8 cellular contexts compared by ENCODE assay signal in the genomic region with DNA sequence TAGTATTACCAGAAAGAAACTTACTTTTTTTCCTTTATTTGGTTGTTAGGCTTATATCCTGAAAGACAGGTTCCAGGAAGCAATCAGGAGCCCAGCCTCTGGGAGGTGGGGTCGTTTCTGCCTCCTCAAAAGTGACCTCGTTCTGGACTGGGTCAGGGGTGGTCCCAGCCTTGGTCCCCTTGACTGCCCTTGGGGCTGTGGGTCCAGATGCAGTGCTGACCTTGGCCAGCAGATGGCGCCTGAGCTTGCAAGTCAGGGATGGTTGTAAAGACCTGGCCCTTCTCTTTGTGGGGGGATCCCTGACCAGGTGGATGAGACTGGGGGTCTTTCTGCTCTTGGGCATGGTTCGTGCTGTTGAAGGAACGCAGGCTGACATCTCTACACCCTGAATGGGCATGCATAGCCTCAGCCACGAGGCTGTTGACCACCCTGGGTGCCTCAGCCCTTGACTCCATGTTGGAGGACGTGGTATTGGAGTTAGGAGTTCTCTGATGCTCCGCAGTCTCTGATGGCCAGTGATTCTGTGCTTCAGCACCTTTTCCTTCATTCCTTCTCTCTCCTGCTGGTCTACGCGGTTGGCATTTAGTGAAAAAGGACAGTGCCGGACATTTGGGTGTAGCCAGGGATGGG.
A peak's percentile ranks its signal among the peaks of the same experiment; 100 is the strongest.
DNase-seq lines count a peak whose midpoint lies in the region; ATAC-seq lines count a peak whose summit lies in the region.

No MANE protein-coding gene starts in this region.

- peak; percentile 86 for ATAC-seq in GM21390 (IDR thresholded peaks at IDR 0.05; ENCODE audit: unreplicated experiment)

- DNase-seq in D341Med (ENCODE audit: low spot score) (peak; percentile 86), LHCN-M2 (ENCODE audit: low read depth) (peak; percentile 37), UCSD-AML1 (lab: John Stamatoyannopoulos, UW; ENCODE audit: unreplicated experiment) (peak; percentile 71), brain pericyte (ENCODE audit: low read depth, low spot score) (peak; percentile 16), iPS-NIHi7 (ENCODE audit: extremely low spot score) (peak; percentile 96), OCI-M2 (lab: John Stamatoyannopoulos, UW; ENCODE audit: unreplicated experiment) (no peak)
- DNase-seq in stimulated activated CD4-positive, alpha-beta T cell treated with anti-CD3 and anti-CD28 coated beads, Interleukin-12 subunit alpha, Interleukin-12 subunit beta, amount 100 ng/mL, for 24 hours (ENCODE audit: low read depth in 2 of 2): peak; percentile 33 to 78
